ENCODE assay signal across 25 cellular contexts in the genomic region with DNA sequence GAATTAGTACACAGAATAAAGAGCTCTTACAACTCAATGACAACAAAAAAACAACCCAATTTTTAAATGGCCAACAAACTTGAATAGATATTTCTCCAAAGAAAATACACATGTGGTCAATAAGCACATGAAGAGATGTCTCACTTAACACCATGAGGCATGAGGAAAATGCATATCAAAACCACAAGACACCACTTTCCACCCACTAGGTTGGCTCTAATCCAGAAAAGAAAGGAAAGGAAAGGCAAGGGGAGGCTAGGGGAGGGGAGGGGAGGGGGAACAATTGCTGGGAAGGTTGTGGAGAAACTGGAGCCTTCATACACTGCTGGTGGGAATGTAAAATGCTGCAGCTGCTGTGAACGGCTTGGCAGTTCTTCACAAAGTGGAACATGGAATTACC.
DNase-seq lines count a peak whose midpoint lies in the region; ATAC-seq and FAIRE-seq lines count a peak whose summit lies in the region.
"Had no signal": no experiment of that assay in that cellular context is flagged by ENCODE, and none has a peak within 500 bp of the region (broad histone marks: within the 10 kb centered on the region; RNA-seq: fewer than 3 reads in every experiment).

No MANE protein-coding gene starts in this region.

- H3K4me3 ChIP-seq in SJCRH30, result no peak overlapping the region
- H3K4me3 ChIP-seq: BLaER1 treated with 17β-estradiol and CSF1 and Interleukin-3, amounts not matched to agents 10 nM and 100 nM; body of pancreas; psoas muscle; SJSA1; spleen had no signal

- FAIRE-seq in GM19239 (lab: Jason Lieb, UNC), result no peak
- FAIRE-seq: TTC549 had no signal

- no peaks in the 10 kb centered on the region for H3K27me3 ChIP-seq in SJCRH30
- H3K27me3 ChIP-seq: BLaER1 treated with 17β-estradiol and CSF1 and Interleukin-3, amounts not matched to agents 10 nM and 100 nM; body of pancreas; SJSA1; spleen had no signal

- no peaks in the 10 kb centered on the region for H3K9me3 ChIP-seq in SJCRH30 (replicated peaks)
- H3K9me3 ChIP-seq: BLaER1 treated with 17β-estradiol and CSF1 and Interleukin-3, amounts not matched to agents 10 nM and 100 nM; body of pancreas; SJSA1 had no signal

- peak; percentile 75 for DNase-seq in DMS 273 (lab: John Stamatoyannopoulos, UW; ENCODE audit: unreplicated experiment)
- DNase-seq in NCI-H1105 (lab: John Stamatoyannopoulos, UW), result peak; percentile 48
- DNase-seq in SJCRH30, result peak; percentile 21 to 54
- DNase-seq in left kidney (ENCODE audit: low read depth, low spot score), result peak; percentile 34
- no peak for DNase-seq in activated T-cell treated with anti-CD3 and anti-CD28 coated beads, Interleukin-2, amount 50 U/mL, for 1 hour
- DNase-seq in GM19239 (ENCODE audit: insufficient read length, low spot score), result no peak
- no peak for DNase-seq in NOMO-1 (lab: John Stamatoyannopoulos, UW; ENCODE audit: unreplicated experiment in 2 of 2)
- DNase-seq: activated CD4-positive, alpha-beta memory T cell treated with anti-CD3 and anti-CD28 coated beads, Interleukin-2, amount 10 ng/mL, durations not matched to agents 7 days and 5 days; activated CD4-positive, CD25-positive, alpha-beta regulatory T cell treated with anti-CD3 and anti-CD28 coated beads, Interleukin-2, amount 50 U/mL, for 72 hours; activated gamma-delta T cell; body of pancreas; COR-L47; head of caudate nucleus; left cardiac atrium; NCI-H1436; psoas muscle; spleen; stimulated activated CD4-positive, alpha-beta T cell treated with anti-CD3 and anti-CD28 coated beads, Interleukin-4, amount 100 ng/mL, for 1 hour had no signal

- no peaks in the 10 kb centered on the region for H3K36me3 ChIP-seq in SJCRH30
- H3K36me3 ChIP-seq: BLaER1 treated with 17β-estradiol and CSF1 and Interleukin-3, amounts not matched to agents 10 nM and 100 nM; SJSA1; spleen had no signal

- ATAC-seq in GM21825 (IDR thresholded peaks at IDR 0.05; ENCODE audit: unreplicated experiment), result no peak
- ATAC-seq: body of pancreas; left cardiac atrium; Panc1; psoas muscle; stimulated activated memory B cell treated with anti-CD40 and anti-IgM and Interleukin-4, amounts not matched to agents 10 μg/mL and 1 μg/mL and 100 μg/mL, for 72 hours had no signal

- peaks cover 2% of the 10 kb centered on the region; the same call in 1 of the 2 replicates for H3K4me1 ChIP-seq in SJCRH30
- H3K4me1 ChIP-seq: BLaER1 treated with 17β-estradiol and CSF1 and Interleukin-3, amounts not matched to agents 10 nM and 100 nM; body of pancreas; psoas muscle; SJSA1; spleen had no signal

- H3K27ac ChIP-seq in SJCRH30, result no peak overlapping the region
- H3K27ac ChIP-seq: BLaER1 treated with 17β-estradiol and CSF1 and Interleukin-3, amounts not matched to agents 10 nM and 100 nM; body of pancreas; epithelial cell of prostate; psoas muscle; SJSA1; spleen had no signal

Comparison
In these comparisons a context has a peak if more than half of its experiments do, and no peak if none do; other contexts are left out.
1. DNase-seq: peak in DMS 273 (single experiment), NCI-H1105 (single experiment), SJCRH30 (2 of 2) and left kidney (single experiment); none in activated T-cell treated with anti-CD3 and anti-CD28 coated beads, Interleukin-2, amount 50 U/mL, for 1 hour (single experiment), GM19239 (single experiment) and NOMO-1 (0 of 2).